In genomic region chr2:155599834-155600233, GRCh38 we compare ENCODE assay signal across 22 cellular contexts.
DNase-seq lines count a peak whose midpoint lies in the region; ATAC-seq, FAIRE-seq and TF ChIP-seq lines count a peak whose summit lies in the region.
"Had no signal": no experiment of that assay in that cellular context is flagged by ENCODE, and none has a peak within 500 bp of the region (broad histone marks: within the 10 kb centered on the region; RNA-seq: fewer than 3 reads in every experiment).

No MANE protein-coding gene starts in this region.

- H3K9me3 Mint-ChIP-seq in activated naive CD8-positive, alpha-beta T cell treated with anti-CD3 and anti-CD28 coated beads, Interleukin-2, amount 50 U/mL, for 24 hours, result peaks cover 5% of the 10 kb centered on the region
- peaks cover 4% of the 10 kb centered on the region for H3K9me3 Mint-ChIP-seq in activated naive CD8-positive, alpha-beta T cell treated with anti-CD3 and anti-CD28 coated beads for 36 hours

- no peak for FAIRE-seq in kidney (lab: Jason Lieb, UNC)
- FAIRE-seq: A549, GM12878, HTR-8/SVneo had no signal

- POLR2A ChIA-PET in OCI-LY7 (lab: Charles Lee), result no interaction called here

- H3K9me3 ChIP-seq in kidney (ENCODE audit: control insufficient read depth in 1 of 2, low read length in 2 of 2) (no peaks in the 10 kb centered on the region), spleen (peaks cover 0 to 54% (median 26%) of the 10 kb centered on the region in 8 donors), aorta (ENCODE audit: control insufficient read depth, low read length) (no peaks in the 10 kb centered on the region), OCI-LY7 (ENCODE audit: low read length) (no peaks in the 10 kb centered on the region)

- H3K79me2 ChIP-seq in OCI-LY7 (ENCODE audit: insufficient read depth, low read depth, low read length), result no peaks in the 10 kb centered on the region

- H3K4me2 ChIP-seq in OCI-LY7 (ENCODE audit: low read length), result no peak overlapping the region
- H3K4me2 ChIP-seq: A549 had no signal

- no peak overlapping the region for H3K27ac ChIP-seq in kidney (ENCODE audit: low read depth in 2 of 2, low read length in 2 of 2)
- no peak overlapping the region for H3K27ac ChIP-seq in spleen
- no peak overlapping the region for H3K27ac ChIP-seq in aorta (ENCODE audit: low read depth in 1 of 2, low read length in 2 of 2)
- H3K27ac ChIP-seq in OCI-LY7 (ENCODE audit: low read depth, low read length, poor library complexity, severe bottlenecking), result no peak overlapping the region
- H3K27ac ChIP-seq: 22Rv1, A549, C4-2B, HL-60 had no signal

- no peak overlapping the region for H3K27ac Mint-ChIP-seq in activated naive CD8-positive, alpha-beta T cell treated with anti-CD3 and anti-CD28 coated beads, Interleukin-2, amount 50 U/mL, for 24 hours
- no peak overlapping the region for H3K27ac Mint-ChIP-seq in activated naive CD8-positive, alpha-beta T cell treated with anti-CD3 and anti-CD28 coated beads for 36 hours
- H3K27ac Mint-ChIP-seq: CD4-positive, alpha-beta memory T cell; HFFc6 had no signal

- WGBS in spleen, 5 donors, result 80 to 96% (median 92%) methylated on average over 5 of the region's 5 CpGs
- 91 to 92% methylated on average over 5 of the region's 5 CpGs for WGBS in aorta, 2 donors

- H3K36me3 Mint-ChIP-seq in activated naive CD8-positive, alpha-beta T cell treated with anti-CD3 and anti-CD28 coated beads, Interleukin-2, amount 50 U/mL, for 24 hours (ENCODE audit: low read depth), result no peaks in the 10 kb centered on the region
- no peaks in the 10 kb centered on the region for H3K36me3 Mint-ChIP-seq in activated naive CD8-positive, alpha-beta T cell treated with anti-CD3 and anti-CD28 coated beads for 36 hours
- H3K36me3 Mint-ChIP-seq: CD4-positive, alpha-beta memory T cell had no signal

- H4K20me1 ChIP-seq in OCI-LY7 (ENCODE audit: insufficient read depth, low read length), result no peaks in the 10 kb centered on the region

- BruUV-seq in OCI-LY7 (replicated peaks; lab: Mats Ljungman, UMichigan), result no TSS peak

- H3K27me3 Mint-ChIP-seq in activated naive CD8-positive, alpha-beta T cell treated with anti-CD3 and anti-CD28 coated beads, Interleukin-2, amount 50 U/mL, for 24 hours, result no peaks in the 10 kb centered on the region
- H3K27me3 Mint-ChIP-seq in activated naive CD8-positive, alpha-beta T cell treated with anti-CD3 and anti-CD28 coated beads for 36 hours, result no peaks in the 10 kb centered on the region
- H3K27me3 Mint-ChIP-seq: CD4-positive, alpha-beta memory T cell had no signal

- TF ChIP-seq CTCF in kidney (IDR thresholded peaks at IDR 0.05; ENCODE audit: borderline replicate concordance, extremely low read depth, insufficient read depth) (no peak), spleen (IDR thresholded peaks at IDR 0.05 in 8 of 11, conservative IDR thresholded peaks at IDR 0.05 in 3 of 11) (no peak), OCI-LY7 (conservative IDR thresholded peaks at IDR 0.05; ENCODE audit: low read length) (no peak)

- no peaks in the 10 kb centered on the region for H3K9me2 ChIP-seq in OCI-LY7 (ENCODE audit: insufficient read depth, low read length)

- ATAC-seq in activated naive CD8-positive, alpha-beta T cell treated with anti-CD3 and anti-CD28 coated beads, Interleukin-2, amount 50 U/mL, for 24 hours, result peak; percentile 15
- ATAC-seq in aorta (ENCODE audit: low FRiP score), result peak; percentile 19
- ATAC-seq: A549, GM12878, HCT116 had no signal

- H3K9ac ChIP-seq in kidney (ENCODE audit: low read length in 2 of 2), result no peak overlapping the region

- H3K4me3 Mint-ChIP-seq in activated naive CD8-positive, alpha-beta T cell treated with anti-CD3 and anti-CD28 coated beads, Interleukin-2, amount 50 U/mL, for 24 hours, result no peak overlapping the region
- no peak overlapping the region for H3K4me3 Mint-ChIP-seq in activated naive CD8-positive, alpha-beta T cell treated with anti-CD3 and anti-CD28 coated beads for 36 hours
- H3K4me3 Mint-ChIP-seq: CD4-positive, alpha-beta memory T cell; HFFc6 had no signal

- no peak overlapping the region for H2AFZ ChIP-seq in OCI-LY7 (ENCODE audit: low read length)

- intact Hi-C loops in kidney (cut with DNase I) (no loop called here), spleen (cut with DNase I; ENCODE audit: low total_unique reads) (no loop called here), aorta (cut with DNase I) (no loop called here), OCI-LY7 (cut with micrococcal nuclease; ENCODE audit: unreplicated experiment) (no loop called here)

- no peaks in the 10 kb centered on the region for H3K27me3 ChIP-seq in spleen (replicated peaks in 1 of 7)
- H3K27me3 ChIP-seq in aorta (ENCODE audit: control insufficient read depth in 1 of 2, insufficient read depth in 2 of 2, low read length in 1 of 2), result no peaks in the 10 kb centered on the region

- CTCF ChIA-PET in OCI-LY7 (lab: Charles Lee; ENCODE audit: unreplicated experiment), result no interaction called here

- DNase-seq in activated naive CD8-positive, alpha-beta T cell treated with anti-CD3 and anti-CD28 coated beads, Interleukin-2, amount 50 U/mL, for 24 hours, result no peak
- no peak for DNase-seq in activated naive CD8-positive, alpha-beta T cell treated with anti-CD3 and anti-CD28 coated beads for 36 hours
- DNase-seq in kidney (peak; percentile 43), spleen (peak; percentile 47), aorta (peak in 1 of 2 donors; percentile 73), SIG-M5 treated with dmso at 0.1 percent for 504 hours (lab: John Stamatoyannopoulos, UW; ENCODE audit: unreplicated experiment) (no peak), OCI-LY7 (ENCODE audit: low spot score) (no peak), NCI-H2171 (lab: John Stamatoyannopoulos, UW) (no peak)
- DNase-seq: AML-193; Calu3; CD4-positive, alpha-beta memory T cell; DMS79 treated with DMSO at 0.1 percent for 48 hours; GOT3; H7; HFFc6 had no signal

- TF ChIP-seq POLR2A in spleen (IDR thresholded peaks at IDR 0.05), result no peak

- H3K4me3 ChIP-seq in kidney (ENCODE audit: low read length in 2 of 2) (no peak overlapping the region), spleen (no peak overlapping the region), aorta (ENCODE audit: low read length in 2 of 2) (no peak overlapping the region), OCI-LY7 (ENCODE audit: low read depth, low read length, poor library complexity, severe bottlenecking) (no peak overlapping the region)
- H3K4me3 ChIP-seq: A549, GM12878 had no signal

- H3K36me3 ChIP-seq in kidney (ENCODE audit: control insufficient read depth in 1 of 2, insufficient read depth in 2 of 2, low read length in 2 of 2) (no peaks in the 10 kb centered on the region), spleen (no peaks in the 10 kb centered on the region), aorta (ENCODE audit: control insufficient read depth in 1 of 2, insufficient read depth in 2 of 2, low read length in 1 of 2) (no peaks in the 10 kb centered on the region), OCI-LY7 (ENCODE audit: insufficient read depth, low read length) (no peaks in the 10 kb centered on the region)

- H3K4me1 Mint-ChIP-seq in activated naive CD8-positive, alpha-beta T cell treated with anti-CD3 and anti-CD28 coated beads, Interleukin-2, amount 50 U/mL, for 24 hours, result no peaks in the 10 kb centered on the region
- no peaks in the 10 kb centered on the region for H3K4me1 Mint-ChIP-seq in activated naive CD8-positive, alpha-beta T cell treated with anti-CD3 and anti-CD28 coated beads for 36 hours
- H3K4me1 Mint-ChIP-seq: CD4-positive, alpha-beta memory T cell had no signal

- H3K4me1 ChIP-seq in kidney (ENCODE audit: control insufficient read depth in 1 of 2, insufficient read depth in 1 of 2, low read depth in 1 of 2, low read length in 2 of 2), result no peaks in the 10 kb centered on the region
- H3K4me1 ChIP-seq in spleen, result no peaks in the 10 kb centered on the region
- no peaks in the 10 kb centered on the region for H3K4me1 ChIP-seq in aorta (ENCODE audit: control insufficient read depth in 1 of 2, insufficient read depth in 2 of 2, low read length in 2 of 2)
- H3K4me1 ChIP-seq in OCI-LY7 (ENCODE audit: insufficient read depth, low read length, poor library complexity, severe bottlenecking), result no peaks in the 10 kb centered on the region
- H3K4me1 ChIP-seq: A549 had no signal

Comparison
In these comparisons a context has a peak if more than half of its experiments do, and no peak if none do; other contexts are left out.
1. DNase-seq: peak in kidney (single experiment) and spleen (single experiment); none in activated naive CD8-positive, alpha-beta T cell treated with anti-CD3 and anti-CD28 coated beads, Interleukin-2, amount 50 U/mL, for 24 hours (single experiment), activated naive CD8-positive, alpha-beta T cell treated with anti-CD3 and anti-CD28 coated beads for 36 hours (single experiment), SIG-M5 treated with dmso at 0.1 percent for 504 hours (single experiment), OCI-LY7 (single experiment) and NCI-H2171 (single experiment).